20 cellular contexts compared by ENCODE assay signal in genomic region chr7:119102294-119102693, GRCh38.
"Had no signal": no experiment of that assay in that cellular context is flagged by ENCODE, and none has a peak within 500 bp of the region (broad histone marks: within the 10 kb centered on the region; RNA-seq: fewer than 3 reads in every experiment).

No MANE protein-coding gene starts in this region.

- H3K9me3 ChIP-seq: MG63, SJSA1 had no signal

- H3K4me3 ChIP-seq: MG63, SJSA1, SK-N-MC had no signal

- H3K27ac ChIP-seq: SJSA1, SK-N-MC had no signal

- H3K4me1 ChIP-seq: SJSA1 had no signal

- DNase-seq: Karpas-422, KG1, MG63, NCI-H1092, NCI-H1105 treated with DMSO at 0.1 percent for 48 hours, NCI-H1417 treated with DMSO at 0.1 percent for 48 hours, NCI-H146, NCI-H1694 treated with DMSO at 0.1 percent for 48 hours, NCI-H1930, NCI-H2107, NCI-H2227 treated with DMSO at 0.1 percent for 48 hours, NCI-H510A, NCI-H524 treated with DMSO at 0.1 percent for 48 hours, NCI-H774, Right ventricle myocardium superior, RPMI8226, SIG-M5 had no signal

- H3K27me3 ChIP-seq: MG63, SJSA1 had no signal

- FAIRE-seq: RCC 7860 had no signal

- H3K36me3 ChIP-seq: MG63, SJSA1 had no signal
